Comparison of ENCODE assay signal across 9 cellular contexts in the genomic region with DNA sequence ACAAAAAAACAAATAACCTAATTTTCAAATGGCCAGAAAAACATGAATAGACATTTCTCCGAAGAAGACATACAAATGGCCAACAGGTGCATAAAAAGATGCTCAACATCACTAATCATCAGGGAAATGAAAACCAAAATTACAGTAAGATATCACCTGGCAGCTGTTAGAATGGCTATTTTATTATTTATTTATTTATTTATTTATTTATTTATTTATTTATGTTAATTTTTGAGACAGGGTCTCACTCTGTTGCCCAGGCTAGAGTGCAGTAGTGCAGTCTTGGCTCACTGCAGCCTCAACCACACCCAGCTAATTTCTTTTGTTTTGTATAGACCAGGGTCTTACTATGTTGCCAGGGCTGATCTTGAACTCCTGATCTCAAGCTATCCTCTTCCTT.
"Had no signal": no experiment of that assay in that cellular context is flagged by ENCODE, and none has a peak within 500 bp of the region (broad histone marks: within the 10 kb centered on the region; RNA-seq: fewer than 3 reads in every experiment).

No MANE protein-coding gene starts in this region.

- H3K9me3 Mint-ChIP-seq: IgD-negative memory B cell had no signal

- ATAC-seq: HepG2, K562 had no signal

- H3K4me3 ChIP-seq: K562 had no signal

- FAIRE-seq: HepG2, HTR-8/SVneo, K562 had no signal

- H3K4me3 Mint-ChIP-seq: IgD-negative memory B cell had no signal

- H3K27ac ChIP-seq: HL-60, KMS-11 had no signal

- H3K27ac Mint-ChIP-seq: IgD-negative memory B cell had no signal

- H3K4me2 ChIP-seq: KMS-11 had no signal

- H3K4me1 Mint-ChIP-seq: IgD-negative memory B cell had no signal

- DNase-seq: IMR-90, KBM-7, KG1 had no signal

- H3K9ac ChIP-seq: KMS-11 had no signal
